Comparison of ENCODE assay signal across 1 cellular context in the genomic region with DNA sequence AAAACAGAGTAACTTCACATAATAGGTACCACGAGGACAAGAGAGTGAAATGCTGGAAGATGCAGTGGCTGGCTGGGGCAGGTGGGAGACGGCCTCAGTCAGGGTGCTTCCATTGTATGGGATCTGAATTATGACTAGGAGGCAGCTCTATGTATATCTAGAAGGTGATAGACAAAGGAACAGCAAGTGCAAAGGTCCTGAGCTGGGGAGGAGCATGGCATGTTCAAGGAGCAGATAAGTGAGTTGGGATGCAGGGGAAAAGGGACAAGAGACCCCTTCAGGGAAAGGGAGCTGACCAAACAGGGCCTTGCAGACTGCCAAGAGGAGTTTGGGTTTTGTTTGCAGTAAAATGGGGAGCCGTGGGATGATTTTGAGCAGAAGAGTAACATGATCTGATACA.
TF ChIP-seq lines count a peak whose summit lies in the region.

No MANE protein-coding gene starts in this region.

TF ChIP-seq in K562, 482 proteins besides CTCF, POLR2A, EP300 and RAD21:
- TF ChIP-seq HMGN3 (IDR thresholded peaks at IDR 0.05; ENCODE audit: borderline replicate concordance, extremely low read depth, insufficient read length, low read depth, low read length), result no peak
- TF ChIP-seq SRSF1 (IDR thresholded peaks at IDR 0.05; ENCODE audit: low read depth, low read length), result no peak
- TF ChIP-seq, protein P1, sequence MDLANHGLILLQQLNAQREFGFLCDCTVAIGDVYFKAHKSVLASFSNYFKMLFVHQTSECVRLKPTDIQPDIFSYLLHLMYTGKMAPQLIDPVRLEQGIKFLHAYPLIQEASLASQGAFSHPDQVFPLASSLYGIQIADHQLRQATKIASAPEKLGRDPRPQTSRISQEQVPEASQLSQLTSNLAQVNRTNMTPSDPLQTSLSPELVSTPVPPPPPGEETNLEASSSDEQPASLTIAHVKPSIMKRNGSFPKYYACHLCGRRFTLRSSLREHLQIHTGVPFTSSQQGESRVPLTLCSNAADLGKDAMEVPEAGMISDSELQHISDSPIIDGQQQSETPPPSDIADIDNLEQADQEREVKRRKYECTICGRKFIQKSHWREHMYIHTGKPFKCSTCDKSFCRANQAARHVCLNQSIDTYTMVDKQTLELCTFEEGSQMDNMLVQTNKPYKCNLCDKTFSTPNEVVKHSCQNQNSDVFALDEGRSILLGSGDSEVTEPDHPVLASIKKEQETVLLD (IDR thresholded peaks at IDR 0.05), result no peak
- TF ChIP-seq ETV1 (tag; conservative IDR thresholded peaks at IDR 0.05; ENCODE audit: low read depth), result no peak
- TF ChIP-seq, protein P2, sequence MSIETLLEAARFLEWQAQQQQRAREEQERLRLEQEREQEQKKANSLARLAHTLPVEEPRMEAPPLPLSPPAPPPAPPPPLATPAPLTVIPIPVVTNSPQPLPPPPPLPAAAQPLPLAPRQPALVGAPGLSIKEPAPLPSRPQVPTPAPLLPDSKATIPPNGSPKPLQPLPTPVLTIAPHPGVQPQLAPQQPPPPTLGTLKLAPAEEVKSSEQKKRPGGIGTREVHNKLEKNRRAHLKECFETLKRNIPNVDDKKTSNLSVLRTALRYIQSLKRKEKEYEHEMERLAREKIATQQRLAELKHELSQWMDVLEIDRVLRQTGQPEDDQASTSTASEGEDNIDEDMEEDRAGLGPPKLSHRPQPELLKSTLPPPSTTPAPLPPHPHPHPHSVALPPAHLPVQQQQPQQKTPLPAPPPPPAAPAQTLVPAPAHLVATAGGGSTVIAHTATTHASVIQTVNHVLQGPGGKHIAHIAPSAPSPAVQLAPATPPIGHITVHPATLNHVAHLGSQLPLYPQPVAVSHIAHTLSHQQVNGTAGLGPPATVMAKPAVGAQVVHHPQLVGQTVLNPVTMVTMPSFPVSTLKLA (conservative IDR thresholded peaks at IDR 0.05), result no peak
- TF ChIP-seq, protein P3, sequence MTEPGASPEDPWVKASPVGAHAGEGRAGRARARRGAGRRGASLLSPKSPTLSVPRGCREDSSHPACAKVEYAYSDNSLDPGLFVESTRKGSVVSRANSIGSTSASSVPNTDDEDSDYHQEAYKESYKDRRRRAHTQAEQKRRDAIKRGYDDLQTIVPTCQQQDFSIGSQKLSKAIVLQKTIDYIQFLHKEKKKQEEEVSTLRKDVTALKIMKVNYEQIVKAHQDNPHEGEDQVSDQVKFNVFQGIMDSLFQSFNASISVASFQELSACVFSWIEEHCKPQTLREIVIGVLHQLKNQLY (CRISPR knock-in tag; conservative IDR thresholded peaks at IDR 0.05), result no peak
- TF ChIP-seq ZFPM2 (CRISPR knock-in tag; IDR thresholded peaks at IDR 0.05), result no peak
- no peak for TF ChIP-seq ZKSCAN3 (CRISPR knock-in tag; IDR thresholded peaks at IDR 0.05)
- TF ChIP-seq HMG20A (CRISPR knock-in tag; conservative IDR thresholded peaks at IDR 0.05), result no peak
- TF ChIP-seq HCFC1 (IDR thresholded peaks at IDR 0.05; ENCODE audit: low read depth, low read length), result no peak
- TF ChIP-seq TRIM24 (IDR thresholded peaks at IDR 0.05), result no peak
- TF ChIP-seq GATAD2B (IDR thresholded peaks at IDR 0.05; ENCODE audit: borderline replicate concordance), result no peak
- TF ChIP-seq, protein P4, sequence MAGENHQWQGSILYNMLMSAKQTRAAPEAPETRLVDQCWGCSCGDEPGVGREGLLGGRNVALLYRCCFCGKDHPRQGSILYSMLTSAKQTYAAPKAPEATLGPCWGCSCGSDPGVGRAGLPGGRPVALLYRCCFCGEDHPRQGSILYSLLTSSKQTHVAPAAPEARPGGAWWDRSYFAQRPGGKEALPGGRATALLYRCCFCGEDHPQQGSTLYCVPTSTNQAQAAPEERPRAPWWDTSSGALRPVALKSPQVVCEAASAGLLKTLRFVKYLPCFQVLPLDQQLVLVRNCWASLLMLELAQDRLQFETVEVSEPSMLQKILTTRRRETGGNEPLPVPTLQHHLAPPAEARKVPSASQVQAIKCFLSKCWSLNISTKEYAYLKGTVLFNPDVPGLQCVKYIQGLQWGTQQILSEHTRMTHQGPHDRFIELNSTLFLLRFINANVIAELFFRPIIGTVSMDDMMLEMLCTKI (IDR thresholded peaks at IDR 0.05; ENCODE audit: partially characterized antibody), result no peak
- no peak for TF ChIP-seq RHOXF2B (CRISPR knock-in tag; conservative IDR thresholded peaks at IDR 0.05)
- no peak for TF ChIP-seq PPARD (CRISPR knock-in tag; IDR thresholded peaks at IDR 0.05)
